25 cellular contexts compared by ENCODE assay signal in the genomic region with DNA sequence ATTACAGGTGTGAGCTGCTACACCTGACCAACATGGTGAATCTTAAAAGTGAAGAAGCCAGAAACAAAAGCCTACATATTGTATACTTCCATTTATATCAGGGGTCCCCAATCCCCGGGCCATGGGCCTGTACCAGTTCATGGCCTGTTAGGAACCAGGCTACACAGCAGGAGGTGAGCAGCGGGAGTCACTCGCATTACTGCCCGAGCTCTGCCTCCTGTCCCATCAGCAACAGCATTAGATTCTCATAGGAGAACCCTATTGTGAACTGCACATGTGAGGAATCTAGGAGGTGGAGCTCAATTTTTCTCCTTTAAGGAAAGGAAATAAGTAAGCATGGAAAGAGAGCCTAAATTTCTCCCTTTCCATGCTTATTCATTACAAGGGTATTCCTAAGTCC. TPM values are rescaled to one million over a fixed set of nuclear protein-coding genes. Genes with fewer than 3 reads are reported as not detected.
A peak's percentile ranks its signal among the peaks of the same experiment; 100 is the strongest.
DNase-seq lines count a peak whose midpoint lies in the region; ATAC-seq, FAIRE-seq and TF ChIP-seq lines count a peak whose summit lies in the region.
"Had no signal": no experiment of that assay in that cellular context is flagged by ENCODE, and none has a peak within 500 bp of the region (broad histone marks: within the 10 kb centered on the region; RNA-seq: fewer than 3 reads in every experiment).

No MANE protein-coding gene starts in this region.

- TF ChIP-seq CTCF in HepG2 (CRISPR knock-in tag; IDR thresholded peaks at IDR 0.05) (no peak), right lobe of liver (IDR thresholded peaks at IDR 0.05) (no peak), GM23338 (conservative IDR thresholded peaks at IDR 0.05; ENCODE audit: low read depth in 2 of 2) (no peak), K562 (IDR thresholded peaks at IDR 0.05 in 2 of 3, conservative IDR thresholded peaks at IDR 0.05 in 1 of 3; ENCODE audit: insufficient read depth in 2 of 3, low read depth in 1 of 3, low read length in 3 of 3) (no peak)

- ATAC-seq in HepG2 (no peak; the same call in 2 of the 3 replicates), right lobe of liver (no peak), GM23338 (peak; percentile 67), K562 (no peak)
- ATAC-seq: CD8-positive, alpha-beta T cell; GM12878 had no signal

- H3K27ac Mint-ChIP-seq in GM23338, result no peak overlapping the region
- H3K27ac Mint-ChIP-seq: CD4-positive, alpha-beta T cell; CD8-positive, alpha-beta T cell had no signal

- H3K9me3 ChIP-seq in HepG2 (ENCODE audit: low read length) (peaks cover under 1% of the 10 kb centered on the region; the same call in 1 of the 2 replicates), right lobe of liver (no peaks in the 10 kb centered on the region), K562 (replicated peaks; ENCODE audit: control insufficient read depth, insufficient read depth, low read depth, low read length) (no peaks in the 10 kb centered on the region; the same call in 1 of the 2 replicates)
- H3K9me3 ChIP-seq: BE2C had no signal

- H4K20me1 ChIP-seq in HepG2 (ENCODE audit: insufficient read depth, low read length) (peaks cover 70% of the 10 kb centered on the region), GM23338 (replicated peaks; ENCODE audit: insufficient read depth) (peaks cover 85% of the 10 kb centered on the region), K562 (replicated peaks; ENCODE audit: control insufficient read depth, insufficient read depth, low read length) (peaks cover 13% of the 10 kb centered on the region; the same call in 1 of the 2 replicates)

- H3K4me1 Mint-ChIP-seq in GM23338, result peaks cover 14% of the 10 kb centered on the region

- no peaks in the 10 kb centered on the region; the same call in 2 of the 3 replicates for H3K9me3 Mint-ChIP-seq in GM23338

- H3K36me3 ChIP-seq in HepG2 (replicated peaks in 1 of 2; ENCODE audit: control insufficient read depth in 1 of 2, insufficient read depth in 2 of 2, low read length in 2 of 2), result peaks cover 14 to 43% of the 10 kb centered on the region in 2 experiments
- H3K36me3 ChIP-seq in right lobe of liver, result peaks cover 0 to 6% (median 2%) of the 10 kb centered on the region in 4 donors
- peaks cover 16% of the 10 kb centered on the region for H3K36me3 ChIP-seq in GM23338 (ENCODE audit: insufficient read depth)
- peaks cover 61% of the 10 kb centered on the region; the same call in 2 of the 3 replicates for H3K36me3 ChIP-seq in K562 (ENCODE audit: control insufficient read depth, insufficient read depth, low read length)

- H2AFZ ChIP-seq in HepG2 (ENCODE audit: low read length), result no peak overlapping the region
- H2AFZ ChIP-seq in GM23338, result no peak overlapping the region
- H2AFZ ChIP-seq in K562 (ENCODE audit: low read depth, low read length), result no peak overlapping the region

- DNase-seq in HepG2 (ENCODE audit: low spot score) (no peak), right lobe of liver (no peak), GM23338 (ENCODE audit: low spot score) (no peak), K562 (ENCODE audit: extremely low read depth in 1 of 4, low spot score in 3 of 4) (no peak), D341Med (ENCODE audit: low spot score) (no peak)
- DNase-seq in activated CD8-positive, alpha-beta memory T cell treated with anti-CD3 and anti-CD28 coated beads, Interleukin-2, amount 50 U/mL, for 48 hours, result no peak
- DNase-seq: ACHN; BE2C; Caco-2; Calu3; CD4-positive, alpha-beta T cell; CD8-positive, alpha-beta T cell; DMS 273 treated with DMSO at 0.1 percent for 48 hours; DMS153; DMS53; DMS79; DND-41; EL; GDM1 had no signal

- H3K4me2 ChIP-seq in HepG2 (ENCODE audit: low read depth, low read length) (no peak overlapping the region), GM23338 (no peak overlapping the region), K562 (ENCODE audit: insufficient read depth, low read length) (no peak overlapping the region)
- H3K4me2 ChIP-seq: BLaER1 treated with 17β-estradiol and CSF1 and Interleukin-3, amounts not matched to agents 10 nM and 100 nM had no signal

- POLR2A ChIA-PET in HepG2 (lab: Yijun Ruan, JAX), result no interaction called here
- POLR2A ChIA-PET in K562 (lab: Yijun Ruan, JAX), result interaction anchor here (1.2 kb wide), 1 partner anchor 10 kb away, joined by 3 read pairs; no protein-coding TSS in a partner anchor

- no peaks in the 10 kb centered on the region for H3K9me1 ChIP-seq in K562 (ENCODE audit: control insufficient read depth, insufficient read depth, low read length)

- peaks cover 65% of the 10 kb centered on the region for H3K36me3 Mint-ChIP-seq in GM23338 (ENCODE audit: low read depth)

- H3K9me2 ChIP-seq in GM23338 (ENCODE audit: insufficient read depth), result no peaks in the 10 kb centered on the region

- H3K27ac ChIP-seq in HepG2 (ENCODE audit: extremely low read length, insufficient read depth, low read length), result no peak overlapping the region
- H3K27ac ChIP-seq in right lobe of liver, result no peak overlapping the region
- no peak overlapping the region for H3K27ac ChIP-seq in GM23338 (ENCODE audit: low read depth)
- H3K27ac ChIP-seq in K562 (ENCODE audit: extremely low read depth, low read depth, low read length), result no peak overlapping the region
- H3K27ac ChIP-seq: 22Rv1; BLaER1 treated with 17β-estradiol and CSF1 and Interleukin-3, amounts not matched to agents 10 nM and 100 nM; C4-2B had no signal

- in situ Hi-C loops in HepG2 (cut with HindIII; ENCODE audit: extremely low pct_ligation_motif_present, low pct_unique_long_range_greater_than_20kb), result no loop called here
- in situ Hi-C loops in K562 (cut with MboI), result no loop called here

- no peak overlapping the region for H3K9ac ChIP-seq in HepG2 (ENCODE audit: insufficient read depth, low read depth, low read length)
- no peak overlapping the region for H3K9ac ChIP-seq in K562 (ENCODE audit: insufficient read depth in 1 of 2, low read depth in 2 of 2, low read length in 2 of 2)
- H3K9ac ChIP-seq: BLaER1 treated with 17β-estradiol and CSF1 and Interleukin-3, amounts not matched to agents 10 nM and 100 nM had no signal

- CTCF ChIA-PET in HepG2 (lab: Yijun Ruan, JAX; ENCODE audit: low intra/inter-chr PET ratio, low total read pairs) (no interaction called here), K562 (lab: Yijun Ruan, JAX; ENCODE audit: low intra/inter-chr PET ratio) (no interaction called here)

- H3K4me3 ChIP-seq in HepG2 (replicated peaks in 1 of 3; ENCODE audit: insufficient read depth in 1 of 3, low read depth in 2 of 3, low read length in 3 of 3) (no peak overlapping the region), right lobe of liver (no peak overlapping the region), GM23338 (no peak overlapping the region), K562 (no peak overlapping the region)
- H3K4me3 ChIP-seq: GM12878 had no signal

- BruUV-seq in HepG2 (replicated peaks; lab: Mats Ljungman, UMichigan) (no TSS peak), K562 (replicated peaks; lab: Mats Ljungman, UMichigan) (no TSS peak)

- H3K79me2 ChIP-seq in HepG2 (ENCODE audit: insufficient read depth, low read length) (peaks cover 94% of the 10 kb centered on the region), GM23338 (replicated peaks; ENCODE audit: insufficient read depth) (peaks cover 100% of the 10 kb centered on the region), K562 (ENCODE audit: control insufficient read depth, insufficient read depth, low read length) (peaks cover 89% of the 10 kb centered on the region)

- peaks cover 6% of the 10 kb centered on the region for H3K27me3 Mint-ChIP-seq in GM23338 (ENCODE audit: insufficient read depth, low read depth, poor library complexity)
- H3K27me3 Mint-ChIP-seq: CD4-positive, alpha-beta T cell had no signal

- TF ChIP-seq RAD21 in HepG2 (CRISPR knock-in tag; IDR thresholded peaks at IDR 0.05), result no peak
- TF ChIP-seq RAD21 in K562 (CRISPR knock-in tag; conservative IDR thresholded peaks at IDR 0.05 in 1 of 2, IDR thresholded peaks at IDR 0.05 in 1 of 2), result no peak

- no peak overlapping the region for H3K4me3 Mint-ChIP-seq in GM23338
- H3K4me3 Mint-ChIP-seq: CD4-positive, alpha-beta T cell; CD8-positive, alpha-beta T cell had no signal

- no peaks in the 10 kb centered on the region for H3F3A ChIP-seq in GM23338 (replicated peaks; ENCODE audit: low read depth)

- TF ChIP-seq EP300 in HepG2 (IDR thresholded peaks at IDR 0.05; ENCODE audit: low read depth in 2 of 2, low read length in 2 of 2) (no peak), HepG2 (CRISPR knock-in tag; IDR thresholded peaks at IDR 0.05; ENCODE audit: borderline replicate concordance) (no peak), K562 (IDR thresholded peaks at IDR 0.05; ENCODE audit: low read length) (no peak)

- FAIRE-seq in HepG2 (lab: Jason Lieb, UNC) (no peak), K562 (lab: Jason Lieb, UNC) (peak; percentile 29)
- FAIRE-seq: GM12892, GM18507 had no signal

- H3K4me1 ChIP-seq in HepG2 (ENCODE audit: insufficient read depth, low read length) (peaks cover 22% of the 10 kb centered on the region), right lobe of liver (no peaks in the 10 kb centered on the region), GM23338 (ENCODE audit: insufficient read depth) (peaks cover under 1% of the 10 kb centered on the region; the same call in 1 of the 2 replicates), K562 (replicated peaks in 1 of 2; ENCODE audit: control insufficient read depth in 2 of 2, insufficient read depth in 2 of 2, low read length in 2 of 2) (peaks cover 0 to 3% of the 10 kb centered on the region in 2 experiments; a peak in 2 of 5 replicates)
- H3K4me1 ChIP-seq: BE2C; BLaER1 treated with 17β-estradiol and CSF1 and Interleukin-3, amounts not matched to agents 10 nM and 100 nM; Caco-2 had no signal

- H3K27me3 ChIP-seq in HepG2 (ENCODE audit: control insufficient read depth in 1 of 2, insufficient read depth in 2 of 2, low read length in 2 of 2), result no peaks in the 10 kb centered on the region
- H3K27me3 ChIP-seq in right lobe of liver, result no peaks in the 10 kb centered on the region
- no peaks in the 10 kb centered on the region for H3K27me3 ChIP-seq in GM23338 (ENCODE audit: insufficient read depth)
- H3K27me3 ChIP-seq in K562 (ENCODE audit: control insufficient read depth in 2 of 2, insufficient read depth in 2 of 2, low read length in 2 of 2), result no peaks in the 10 kb centered on the region
- H3K27me3 ChIP-seq: BE2C; BLaER1 treated with 17β-estradiol and CSF1 and Interleukin-3, amounts not matched to agents 10 nM and 100 nM had no signal

- no peak for TF ChIP-seq POLR2A in HepG2 (IDR thresholded peaks at IDR 0.05; ENCODE audit: insufficient read depth in 1 of 2, low read depth in 2 of 2, low read length in 2 of 2)
- TF ChIP-seq POLR2A in right lobe of liver (IDR thresholded peaks at IDR 0.05), result no peak
- no peak for TF ChIP-seq POLR2A in K562 (conservative IDR thresholded peaks at IDR 0.05)

- WGBS in HepG2 (ENCODE audit: low lambda C conversion rate), result 96% methylated on average over 4 of the region's 4 CpGs
- 91% methylated on average over 4 of the region's 4 CpGs for WGBS in right lobe of liver (ENCODE audit: insufficient coverage, low coverage, low lambda C conversion rate, missing lambda C conversion rate)
- WGBS in K562 (ENCODE audit: insufficient coverage, low coverage, missing lambda C conversion rate), result 100% methylated on average over 2 of the region's 4 CpGs

- intact Hi-C loops in HepG2 (cut with micrococcal nuclease; ENCODE audit: unreplicated experiment), result no loop called here
- intact Hi-C loops in right lobe of liver (cut with DNase I), result no loop called here
- intact Hi-C loops in K562 (cut with micrococcal nuclease), result no loop called here

RNA-seq across cellular contexts. Expression of gene CSNK2A1, which starts 21.7 kb away (rescaled TPM):
- 231 and 288 TPM in 2 replicates for total RNA-seq in HepG2 (2016; rRNA removed; fragmentation: Illumina TruSeq; extraction: Trizol)
- total RNA-seq in HepG2 (2016; cell fraction: cytosol; rRNA removed; fragmentation: Illumina TruSeq; extraction: Trizol; ENCODE audit: low read depth), result 61.5 and 68.7 TPM in 2 replicates
- total RNA-seq in HepG2 (2016; cell fraction: insoluble cytoplasmic fraction; rRNA removed; fragmentation: Illumina TruSeq; extraction: Trizol), result 223 and 276 TPM in 2 replicates
- 134 and 154 TPM in 2 replicates for total RNA-seq in HepG2 (2016; cell fraction: membrane; rRNA removed; fragmentation: Illumina TruSeq; extraction: Trizol)
- total RNA-seq in HepG2 (2016; cell fraction: nucleus; rRNA removed; fragmentation: Illumina TruSeq; extraction: Trizol), result 168 and 193 TPM in 2 replicates
- polyA plus RNA-seq in HepG2 (2011; rRNA removed), result 131 and 153 TPM in 2 replicates
- polyA plus RNA-seq in HepG2 (2011; cell fraction: cytosol; rRNA removed), result 111 and 139 TPM in 2 replicates
- 88.9 and 104 TPM in 2 replicates for polyA plus RNA-seq in HepG2 (2011; cell fraction: nucleus; rRNA removed)
- polyA plus RNA-seq in HepG2 (2012), result 170 and 173 TPM in 2 replicates
- 29.0 and 30.9 TPM in 2 replicates for polyA plus RNA-seq in HepG2 (2016; cell fraction: cytosol; fragmentation: Illumina TruSeq; extraction: Trizol; ENCODE audit: low read depth)
- 222 and 255 TPM in 2 replicates for polyA plus RNA-seq in HepG2 (2016; cell fraction: insoluble cytoplasmic fraction; fragmentation: Illumina TruSeq; extraction: Trizol; ENCODE audit: low read depth)
- polyA plus RNA-seq in HepG2 (2016; cell fraction: membrane; fragmentation: Illumina TruSeq; extraction: Trizol; ENCODE audit: low read depth), result 56.7 and 58.4 TPM in 2 replicates
- 145 and 159 TPM in 2 replicates for polyA plus RNA-seq in HepG2 (2016; cell fraction: nucleus; fragmentation: Illumina TruSeq; extraction: Trizol; ENCODE audit: insufficient read depth, low read depth)
- 131 and 343 TPM in 2 replicates for polyA minus RNA-seq in HepG2 (2011; rRNA and poly(A)+ RNA removed; ENCODE audit: low replicate concordance)
- polyA minus RNA-seq in HepG2 (2011; cell fraction: cytosol; rRNA and poly(A)+ RNA removed), result 168 and 178 TPM in 2 replicates
- polyA minus RNA-seq in HepG2 (2011; cell fraction: nucleus; rRNA and poly(A)+ RNA removed), result 284 and 317 TPM in 2 replicates
- total RNA-seq in right lobe of liver, result 10 to 100 TPM; 30.4 to 62.6 (median 37.1) TPM
- 244 and 252 TPM in 2 replicates for total RNA-seq in GM23338 (2014; rRNA removed; shearing (Covaris generic))
- polyA plus RNA-seq in GM23338 (2016; fragmentation: Nextera tagmentation; extraction: Ambion mirVana), result 73.2 and 85.1 TPM in 2 replicates
- total RNA-seq in K562 (2011; cell fraction: chromatin; rRNA removed; ENCODE audit: low replicate concordance), result 123 and 330 TPM in 2 replicates
- 74.4 and 84.6 TPM in 2 replicates for total RNA-seq in K562 (2011; cell fraction: nucleolus; rRNA removed)
- total RNA-seq in K562 (2011; cell fraction: nucleoplasm; rRNA removed), result 187 and 322 TPM in 2 replicates
- 81.4 and 88.5 TPM in 2 replicates for total RNA-seq in K562 (2014; rRNA removed)
- total RNA-seq in K562 (2014; rRNA removed; fragmentation: Illumina TruSeq; extraction: Trizol), result 149 and 152 TPM in 2 replicates
- 141 and 156 TPM in 2 replicates for total RNA-seq in K562 (2015; rRNA removed; fragmentation: Illumina TruSeq; extraction: Trizol)
- 144 and 150 TPM in 2 replicates for total RNA-seq in K562 (2021)
- 103 and 145 TPM in 2 replicates for polyA plus RNA-seq in K562 (2011; rRNA removed)
- polyA plus RNA-seq in K562 (2011; cell fraction: cytosol; rRNA removed), result 87.8 and 148 TPM in 2 replicates
- 75.9 and 131 TPM in 2 replicates for polyA plus RNA-seq in K562 (2011; cell fraction: nucleus; rRNA removed)
- polyA plus RNA-seq in K562 (2012), result 89.9 and 106 TPM in 2 replicates
- polyA plus RNA-seq in K562 (2014; fragmentation: Illumina TruSeq; extraction: Trizol), result 188 and 251 TPM in 2 replicates
- 100 to 1,000 TPM in 1 of 2 experiments, 10 to 100 TPM in 1; 71.0 to 101 TPM for polyA plus RNA-seq in K562 (2014; fragmentation: Nextera tagmentation; extraction: Ambion mirVana)
- polyA plus RNA-seq in K562 (2014; rRNA removed), result 77.0 and 98.4 TPM in 2 replicates
- 231 and 302 TPM in 2 replicates for polyA minus RNA-seq in K562 (2011; rRNA and poly(A)+ RNA removed)
- polyA minus RNA-seq in K562 (2011; cell fraction: cytosol; rRNA and poly(A)+ RNA removed), result 105 and 130 TPM in 2 replicates
- polyA minus RNA-seq in K562 (2011; cell fraction: nucleus; rRNA and poly(A)+ RNA removed), result 58.4 and 139 TPM in 2 replicates

RNA-seq across cellular contexts. Expression of gene TBC1D20, which starts 59.5 kb away (rescaled TPM):
- total RNA-seq in HepG2 (2016; rRNA removed; fragmentation: Illumina TruSeq; extraction: Trizol), result 36.6 and 45.9 TPM in 2 replicates
- 24.9 and 29.1 TPM in 2 replicates for total RNA-seq in HepG2 (2016; cell fraction: cytosol; rRNA removed; fragmentation: Illumina TruSeq; extraction: Trizol; ENCODE audit: low read depth)
- 36.8 and 43.1 TPM in 2 replicates for total RNA-seq in HepG2 (2016; cell fraction: insoluble cytoplasmic fraction; rRNA removed; fragmentation: Illumina TruSeq; extraction: Trizol)
- 49.8 and 56.6 TPM in 2 replicates for total RNA-seq in HepG2 (2016; cell fraction: membrane; rRNA removed; fragmentation: Illumina TruSeq; extraction: Trizol)
- total RNA-seq in HepG2 (2016; cell fraction: nucleus; rRNA removed; fragmentation: Illumina TruSeq; extraction: Trizol), result 26.9 and 31.0 TPM in 2 replicates
- polyA plus RNA-seq in HepG2 (2011; rRNA removed), result 47.1 and 55.2 TPM in 2 replicates
- 46.2 and 50.9 TPM in 2 replicates for polyA plus RNA-seq in HepG2 (2011; cell fraction: cytosol; rRNA removed)
- polyA plus RNA-seq in HepG2 (2011; cell fraction: nucleus; rRNA removed), result 67.6 and 73.0 TPM in 2 replicates
- polyA plus RNA-seq in HepG2 (2012), result 26.7 and 33.9 TPM in 2 replicates
- 27.0 and 32.1 TPM in 2 replicates for polyA plus RNA-seq in HepG2 (2016; cell fraction: cytosol; fragmentation: Illumina TruSeq; extraction: Trizol; ENCODE audit: low read depth)
- polyA plus RNA-seq in HepG2 (2016; cell fraction: insoluble cytoplasmic fraction; fragmentation: Illumina TruSeq; extraction: Trizol; ENCODE audit: low read depth), result 46.6 and 47.0 TPM in 2 replicates
- polyA plus RNA-seq in HepG2 (2016; cell fraction: membrane; fragmentation: Illumina TruSeq; extraction: Trizol; ENCODE audit: low read depth), result 37.5 and 43.9 TPM in 2 replicates
- polyA plus RNA-seq in HepG2 (2016; cell fraction: nucleus; fragmentation: Illumina TruSeq; extraction: Trizol; ENCODE audit: insufficient read depth, low read depth), result 57.7 and 59.0 TPM in 2 replicates
- 35.8 and 117 TPM in 2 replicates for polyA minus RNA-seq in HepG2 (2011; rRNA and poly(A)+ RNA removed; ENCODE audit: low replicate concordance)
- polyA minus RNA-seq in HepG2 (2011; cell fraction: cytosol; rRNA and poly(A)+ RNA removed), result 21.9 and 28.9 TPM in 2 replicates
- 37.1 and 38.0 TPM in 2 replicates for polyA minus RNA-seq in HepG2 (2011; cell fraction: nucleus; rRNA and poly(A)+ RNA removed)
- 10 to 100 TPM; 10.8 to 21.4 (median 13.9) TPM for total RNA-seq in right lobe of liver
- 15.0 and 15.2 TPM in 2 replicates for total RNA-seq in GM23338 (2014; rRNA removed; shearing (Covaris generic))
- polyA plus RNA-seq in GM23338 (2016; fragmentation: Nextera tagmentation; extraction: Ambion mirVana), result 4.8 and 5.0 TPM in 2 replicates
- 62.9 and 93.5 TPM in 2 replicates for total RNA-seq in K562 (2011; cell fraction: chromatin; rRNA removed; ENCODE audit: low replicate concordance)
- 46.9 and 48.3 TPM in 2 replicates for total RNA-seq in K562 (2011; cell fraction: nucleolus; rRNA removed)
- total RNA-seq in K562 (2011; cell fraction: nucleoplasm; rRNA removed), result 55.8 and 62.3 TPM in 2 replicates
- 15.1 and 20.0 TPM in 2 replicates for total RNA-seq in K562 (2014; rRNA removed)
- 11.9 and 14.2 TPM in 2 replicates for total RNA-seq in K562 (2014; rRNA removed; fragmentation: Illumina TruSeq; extraction: Trizol)
- 11.8 and 12.8 TPM in 2 replicates for total RNA-seq in K562 (2015; rRNA removed; fragmentation: Illumina TruSeq; extraction: Trizol)
- 17.8 and 20.6 TPM in 2 replicates for total RNA-seq in K562 (2021)
- polyA plus RNA-seq in K562 (2011; rRNA removed), result 25.3 and 45.8 TPM in 2 replicates
- polyA plus RNA-seq in K562 (2011; cell fraction: cytosol; rRNA removed), result 29.6 and 54.5 TPM in 2 replicates
- polyA plus RNA-seq in K562 (2011; cell fraction: nucleus; rRNA removed), result 63.5 and 76.7 TPM in 2 replicates
- 14.9 and 35.8 TPM in 2 replicates for polyA plus RNA-seq in K562 (2012)
- 20.4 and 23.7 TPM in 2 replicates for polyA plus RNA-seq in K562 (2014; fragmentation: Illumina TruSeq; extraction: Trizol)
- polyA plus RNA-seq in K562 (2014; fragmentation: Nextera tagmentation; extraction: Ambion mirVana), result 1 to 10 TPM; 7.0 to 9.5 TPM
- 20.1 and 21.1 TPM in 2 replicates for polyA plus RNA-seq in K562 (2014; rRNA removed)
- polyA minus RNA-seq in K562 (2011; rRNA and poly(A)+ RNA removed), result 25.0 and 35.4 TPM in 2 replicates
- polyA minus RNA-seq in K562 (2011; cell fraction: cytosol; rRNA and poly(A)+ RNA removed), result 11.8 and 18.3 TPM in 2 replicates
- polyA minus RNA-seq in K562 (2011; cell fraction: nucleus; rRNA and poly(A)+ RNA removed), result 13.1 and 31.0 TPM in 2 replicates

Comparison
In these comparisons a context has a peak if more than half of its experiments do, and no peak if none do; other contexts are left out.
1. Of the 241 proteins assayed by ChIP-seq in both HepG2 and K562: peak only in HepG2: RBM22; only in K562: none; in both: none; in neither: 240.